ENCODE assay signal across 8 cellular contexts in genomic region chr17:82291582-82292250, GRCh38. TPM values are rescaled to one million over a fixed set of nuclear protein-coding genes. Genes with fewer than 3 reads are reported as not detected.
DNase-seq lines count a peak whose midpoint lies in the region; ATAC-seq and TF ChIP-seq lines count a peak whose summit lies in the region.

No MANE protein-coding gene starts in this region.

- no peak for TF ChIP-seq POLR2A in suprapubic skin (IDR thresholded peaks at IDR 0.05)

- no peak for ATAC-seq in activated CD8-positive, alpha-beta T cell treated with anti-CD3 and anti-CD28 coated beads, Interleukin-2, amount 10 ng/mL, durations not matched to agents 7 days and 5 days
- no peak for ATAC-seq in GM19395 (IDR thresholded peaks at IDR 0.05; ENCODE audit: unreplicated experiment)

- H3K4me1 ChIP-seq in suprapubic skin, result peaks cover 36% of the 10 kb centered on the region

- H3K9me3 Mint-ChIP-seq in T-helper 1 cell treated with Interleukin-12 subunit alpha and Interleukin-12 subunit beta and Interleukin-4 antibody, amounts not matched to agents 30 μg/mL and 1 μg/mL, for 36 hours, result no peaks in the 10 kb centered on the region
- H3K9me3 Mint-ChIP-seq in activated CD8-positive, alpha-beta T cell treated with anti-CD3 and anti-CD28 coated beads, Interleukin-2, amount 10 ng/mL, durations not matched to agents 7 days and 5 days (ENCODE audit: insufficient read depth), result no peaks in the 10 kb centered on the region

- no peaks in the 10 kb centered on the region for H3K36me3 ChIP-seq in suprapubic skin

- peak overlapping the region; percentile 90; the same call in 1 of the 2 replicates for H3K4me3 ChIP-seq in iPS-18c (ENCODE audit: insufficient read depth, low read depth, low read length)
- peak overlapping the region; percentile 75 for H3K4me3 ChIP-seq in suprapubic skin

- no peak for TF ChIP-seq CTCF in suprapubic skin (IDR thresholded peaks at IDR 0.05)

- peaks cover 5% of the 10 kb centered on the region for H3K36me3 Mint-ChIP-seq in T-helper 1 cell treated with Interleukin-12 subunit alpha and Interleukin-12 subunit beta and Interleukin-4 antibody, amounts not matched to agents 30 μg/mL and 1 μg/mL, for 36 hours (ENCODE audit: low read depth)
- peaks cover 7% of the 10 kb centered on the region for H3K36me3 Mint-ChIP-seq in activated CD8-positive, alpha-beta T cell treated with anti-CD3 and anti-CD28 coated beads, Interleukin-2, amount 10 ng/mL, durations not matched to agents 7 days and 5 days (ENCODE audit: low read depth)

- H3K27ac ChIP-seq in suprapubic skin, result peak overlapping the region; percentile 99

- TF ChIP-seq EP300 in suprapubic skin (IDR thresholded peaks at IDR 0.05), result no peak

- H3K27me3 Mint-ChIP-seq in T-helper 1 cell treated with Interleukin-12 subunit alpha and Interleukin-12 subunit beta and Interleukin-4 antibody, amounts not matched to agents 30 μg/mL and 1 μg/mL, for 36 hours (ENCODE audit: low read depth), result no peaks in the 10 kb centered on the region
- H3K27me3 Mint-ChIP-seq in activated CD8-positive, alpha-beta T cell treated with anti-CD3 and anti-CD28 coated beads, Interleukin-2, amount 10 ng/mL, durations not matched to agents 7 days and 5 days (ENCODE audit: low read depth), result no peaks in the 10 kb centered on the region

- H3K27ac Mint-ChIP-seq in T-helper 1 cell treated with Interleukin-12 subunit alpha and Interleukin-12 subunit beta and Interleukin-4 antibody, amounts not matched to agents 30 μg/mL and 1 μg/mL, for 36 hours, result peak overlapping the region; percentile 64
- peak overlapping the region; percentile 71 for H3K27ac Mint-ChIP-seq in activated CD8-positive, alpha-beta T cell treated with anti-CD3 and anti-CD28 coated beads, Interleukin-2, amount 10 ng/mL, durations not matched to agents 7 days and 5 days

- no peak for DNase-seq in T-helper 1 cell
- DNase-seq in activated CD8-positive, alpha-beta T cell treated with anti-CD3 and anti-CD28 coated beads, Interleukin-2, amount 10 ng/mL, durations not matched to agents 7 days and 5 days, result no peak
- peak in 1 of 2 donors; percentile 61 for DNase-seq in suprapubic skin (ENCODE audit: low spot score in 2 of 2)
- DNase-seq in NCI-H1048 (lab: John Stamatoyannopoulos, UW), result no peak
- DNase-seq in head of caudate nucleus, result no peak

- intact Hi-C loops in head of caudate nucleus (cut with DNase I), result no loop called here

- CTCF ChIA-PET in activated CD8-positive, alpha-beta T cell treated with anti-CD3 and anti-CD28 coated beads, Interleukin-2, amount 10 ng/mL, durations not matched to agents 7 days and 5 days (lab: Charles Lee), result interaction anchor here (0.5 to 2.5 kb wide), 6 partner anchors 9 to 261 kb away, joined by 3 to 14 read pairs (median 4); no protein-coding TSS in a partner anchor

- no peaks in the 10 kb centered on the region for H3K9me3 ChIP-seq in iPS-18c (ENCODE audit: control insufficient read depth, insufficient read depth, low read length)
- H3K9me3 ChIP-seq in suprapubic skin, result no peaks in the 10 kb centered on the region

- WGBS in suprapubic skin, result 87% methylated on average over 19 of the region's 19 CpGs

- H3K4me3 Mint-ChIP-seq in T-helper 1 cell treated with Interleukin-12 subunit alpha and Interleukin-12 subunit beta and Interleukin-4 antibody, amounts not matched to agents 30 μg/mL and 1 μg/mL, for 36 hours, result peak overlapping the region; percentile 71
- peak overlapping the region; percentile 65 for H3K4me3 Mint-ChIP-seq in activated CD8-positive, alpha-beta T cell treated with anti-CD3 and anti-CD28 coated beads, Interleukin-2, amount 10 ng/mL, durations not matched to agents 7 days and 5 days

- POLR2A ChIA-PET in activated CD8-positive, alpha-beta T cell treated with anti-CD3 and anti-CD28 coated beads, Interleukin-2, amount 10 ng/mL, durations not matched to agents 7 days and 5 days (lab: Charles Lee), result interaction anchor here (0.7 to 2.3 kb wide), 11 partner anchors 9 to 300 kb away, joined by 3 to 22 read pairs (median 6); partner anchors contain the start of genes CD7, CSNK1D and SECTM1

- H3K4me1 Mint-ChIP-seq in T-helper 1 cell treated with Interleukin-12 subunit alpha and Interleukin-12 subunit beta and Interleukin-4 antibody, amounts not matched to agents 30 μg/mL and 1 μg/mL, for 36 hours (ENCODE audit: low read depth), result peaks cover 27% of the 10 kb centered on the region
- peaks cover 39% of the 10 kb centered on the region for H3K4me1 Mint-ChIP-seq in activated CD8-positive, alpha-beta T cell treated with anti-CD3 and anti-CD28 coated beads, Interleukin-2, amount 10 ng/mL, durations not matched to agents 7 days and 5 days (ENCODE audit: low read depth)

- H3K27me3 ChIP-seq in suprapubic skin, result no peaks in the 10 kb centered on the region

RNA-seq across cellular contexts. Expression of gene CSNK1D, which starts 18.2 kb away (rescaled TPM):
- 100 to 1,000 TPM in 1 of 2 experiments, 10 to 100 TPM in 1; 99.5 to 111 TPM for total RNA-seq in activated CD8-positive, alpha-beta T cell treated with anti-CD3 and anti-CD28 coated beads, Interleukin-2, amount 10 ng/mL, durations not matched to agents 7 days and 5 days
- total RNA-seq in suprapubic skin, result 100 to 1,000 TPM in 1 of 4 donors, 10 to 100 TPM in 3; 52.3 to 142 (median 58.8) TPM

RNA-seq across cellular contexts. Expression of gene CD7, which starts 25.7 kb away (rescaled TPM):
- total RNA-seq in activated CD8-positive, alpha-beta T cell treated with anti-CD3 and anti-CD28 coated beads, Interleukin-2, amount 10 ng/mL, durations not matched to agents 7 days and 5 days, result 100 to 1,000 TPM; 334 to 355 TPM
- total RNA-seq in suprapubic skin, result 1 to 10 TPM in 3 of 4 donors, under 1 TPM in 1; 0.29 to 4.4 (median 1.6) TPM

RNA-seq across cellular contexts. Expression of gene SECTM1, which starts 41.9 kb away (rescaled TPM):
- under 1 TPM; 0.92 to 0.94 TPM for total RNA-seq in activated CD8-positive, alpha-beta T cell treated with anti-CD3 and anti-CD28 coated beads, Interleukin-2, amount 10 ng/mL, durations not matched to agents 7 days and 5 days
- 10 to 100 TPM in 3 of 4 donors, 1 to 10 TPM in 1; 9.5 to 37.8 (median 16.6) TPM for total RNA-seq in suprapubic skin

Comparison
In these comparisons a context has a peak if more than half of its experiments do, and no peak if none do; other contexts are left out.
1. RNA of gene CD7, which starts 25.7 kb away (total RNA-seq): 334 to 355 TPM in activated CD8-positive, alpha-beta T cell treated with anti-CD3 and anti-CD28 coated beads, Interleukin-2, amount 10 ng/mL, durations not matched to agents 7 days and 5 days; 0.29 to 4.4 TPM in suprapubic skin; every median in the first group is over 10 times any median in the second.
2. RNA of gene SECTM1, which starts 41.9 kb away (total RNA-seq): 9.5 to 37.8 TPM in suprapubic skin; 0.92 to 0.94 TPM in activated CD8-positive, alpha-beta T cell treated with anti-CD3 and anti-CD28 coated beads, Interleukin-2, amount 10 ng/mL, durations not matched to agents 7 days and 5 days; every median in the first group is over 4 times any median in the second.